In the genomic region with DNA sequence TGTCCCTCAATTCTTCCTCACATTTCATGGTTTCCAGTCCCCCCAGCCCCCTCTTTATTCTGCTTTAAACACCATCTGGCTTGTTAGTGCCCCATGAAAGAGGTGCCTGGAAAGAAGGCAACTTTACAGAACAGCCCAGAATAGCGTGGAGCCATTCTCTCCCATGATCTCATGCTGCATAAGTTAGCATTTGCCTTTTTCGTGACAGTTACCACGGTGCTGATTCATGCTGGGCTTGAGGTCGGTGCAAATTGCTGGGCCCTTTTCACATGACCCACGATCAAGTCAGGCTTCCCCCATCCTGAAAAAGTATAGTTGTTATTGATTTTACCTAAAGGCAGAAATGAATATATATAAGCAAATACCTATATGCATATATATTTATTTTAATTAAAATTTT, we compare ENCODE assay signal across 17 cellular contexts. TPM values are rescaled to one million over a fixed set of nuclear protein-coding genes. Genes with fewer than 3 reads are reported as not detected.
DNase-seq lines count a peak whose midpoint lies in the region; ATAC-seq and TF ChIP-seq lines count a peak whose summit lies in the region.
"Had no signal": no experiment of that assay in that cellular context is flagged by ENCODE, and none has a peak within 500 bp of the region (broad histone marks: within the 10 kb centered on the region; RNA-seq: fewer than 3 reads in every experiment).

No MANE protein-coding gene starts in this region.

- POLR2A ChIA-PET in AG04450 (lab: Yijun Ruan, JAX) = no interaction called here
- POLR2A ChIA-PET in activated CD4-positive, alpha-beta memory T cell treated with anti-CD3 and anti-CD28 coated beads, Interleukin-2, amount 10 ng/mL, durations not matched to agents 7 days and 5 days (lab: Charles Lee) = no interaction called here

- H3K27ac ChIP-seq in AG04450 (ENCODE audit: low read depth, low read length) = no peak overlapping the region
- H3K27ac ChIP-seq: spleen had no signal

- H3K27me3 ChIP-seq in AG04450 (ENCODE audit: control insufficient read depth, insufficient read depth, low read length) = no peaks in the 10 kb centered on the region
- H3K27me3 ChIP-seq: spleen had no signal

- H3K27me3 Mint-ChIP-seq in activated CD4-positive, alpha-beta memory T cell treated with anti-CD3 and anti-CD28 coated beads, Interleukin-2, amount 10 ng/mL, durations not matched to agents 7 days and 5 days = no peaks in the 10 kb centered on the region
- H3K27me3 Mint-ChIP-seq: B cell; effector memory CD8-positive, alpha-beta T cell had no signal

- no peaks in the 10 kb centered on the region for H3K9me3 ChIP-seq in AG04450 (ENCODE audit: control insufficient read depth, insufficient read depth, low read length)
- H3K9me3 ChIP-seq: spleen had no signal

- peaks cover 33% of the 10 kb centered on the region for H3K4me1 Mint-ChIP-seq in activated CD4-positive, alpha-beta memory T cell treated with anti-CD3 and anti-CD28 coated beads, Interleukin-2, amount 10 ng/mL, durations not matched to agents 7 days and 5 days

- DNase-seq in AG04450 (ENCODE audit: low read depth, low spot score) (peak; percentile 45), GM04504 (ENCODE audit: low read depth) (peak; percentile 52), hepatic stellate cell (ENCODE audit: low spot score) (peak; percentile 32), GDM1 (lab: John Stamatoyannopoulos, UW) (no peak), DMS79 (lab: John Stamatoyannopoulos, UW) (no peak)
- no peak for DNase-seq in activated CD4-positive, alpha-beta memory T cell treated with anti-CD3 and anti-CD28 coated beads, Interleukin-2, amount 10 ng/mL, durations not matched to agents 7 days and 5 days
- DNase-seq: activated gamma-delta T cell treated with Interleukin-2 at 50 U/mL for 16 hours; DMS53; effector memory CD8-positive, alpha-beta T cell; midbrain; NCI-H2081 treated with DMSO at 0.1 percent for 48 hours; NCI-H748 treated with DMSO at 0.1 percent for 48 hours; spleen had no signal

- no peak for ATAC-seq in GM18511 (IDR thresholded peaks at IDR 0.05; ENCODE audit: unreplicated experiment)
- no peak for ATAC-seq in GM18505 (IDR thresholded peaks at IDR 0.05; ENCODE audit: unreplicated experiment)
- ATAC-seq: effector memory CD8-positive, alpha-beta T cell; GM12878 had no signal

- TF ChIP-seq CTCF in AG04450 (IDR thresholded peaks at IDR 0.05; ENCODE audit: low read depth, low read length) = no peak

- TF ChIP-seq POLR2A in GM18505 (IDR thresholded peaks at IDR 0.05; ENCODE audit: borderline replicate concordance, extremely low read depth, insufficient read depth, insufficient read length) = no peak

- peak overlapping the region; percentile 24 for H3K27ac Mint-ChIP-seq in activated CD4-positive, alpha-beta memory T cell treated with anti-CD3 and anti-CD28 coated beads, Interleukin-2, amount 10 ng/mL, durations not matched to agents 7 days and 5 days
- H3K27ac Mint-ChIP-seq: B cell had no signal

- CTCF ChIA-PET in AG04450 (lab: Charles Lee) = interaction anchor here (2.0 to 3.3 kb wide), 2 partner anchors 41 to 234 kb away, joined by 5 to 13 read pairs; no protein-coding TSS in a partner anchor
- CTCF ChIA-PET in activated CD4-positive, alpha-beta memory T cell treated with anti-CD3 and anti-CD28 coated beads, Interleukin-2, amount 10 ng/mL, durations not matched to agents 7 days and 5 days (lab: Charles Lee) = no interaction called here

- no peaks in the 10 kb centered on the region for H3K9me3 Mint-ChIP-seq in activated CD4-positive, alpha-beta memory T cell treated with anti-CD3 and anti-CD28 coated beads, Interleukin-2, amount 10 ng/mL, durations not matched to agents 7 days and 5 days
- H3K9me3 Mint-ChIP-seq: effector memory CD8-positive, alpha-beta T cell had no signal

- H3K4me3 ChIP-seq in AG04450 (ENCODE audit: low read depth, low read length) = no peak overlapping the region
- H3K4me3 ChIP-seq: GM12878, spleen had no signal

- no peak overlapping the region for H3K4me3 Mint-ChIP-seq in activated CD4-positive, alpha-beta memory T cell treated with anti-CD3 and anti-CD28 coated beads, Interleukin-2, amount 10 ng/mL, durations not matched to agents 7 days and 5 days
- H3K4me3 Mint-ChIP-seq: B cell; effector memory CD8-positive, alpha-beta T cell had no signal

- peaks cover 73% of the 10 kb centered on the region for H3K36me3 Mint-ChIP-seq in activated CD4-positive, alpha-beta memory T cell treated with anti-CD3 and anti-CD28 coated beads, Interleukin-2, amount 10 ng/mL, durations not matched to agents 7 days and 5 days (ENCODE audit: low read depth)

RNA-seq across cellular contexts. Expression of gene SQOR, which starts 29.6 kb away (rescaled TPM):
- polyA plus RNA-seq in AG04450 (2011; rRNA removed) = 74.3 and 74.4 TPM in 2 replicates
- 50.5 and 66.2 TPM in 2 replicates for polyA minus RNA-seq in AG04450 (2011; rRNA and poly(A)+ RNA removed)
- total RNA-seq in activated CD4-positive, alpha-beta memory T cell treated with anti-CD3 and anti-CD28 coated beads, Interleukin-2, amount 10 ng/mL, durations not matched to agents 7 days and 5 days = 100 to 1,000 TPM; 139 to 142 TPM

Comparison
In these comparisons a context has a peak if more than half of its experiments do, and no peak if none do; other contexts are left out.
1. DNase-seq: peak in AG04450 (single experiment), GM04504 (single experiment) and hepatic stellate cell (single experiment); none in activated CD4-positive, alpha-beta memory T cell treated with anti-CD3 and anti-CD28 coated beads, Interleukin-2, amount 10 ng/mL, durations not matched to agents 7 days and 5 days (single experiment), GDM1 (single experiment) and DMS79 (single experiment).